Comparison of ENCODE assay signal across 25 cellular contexts in the genomic region with DNA sequence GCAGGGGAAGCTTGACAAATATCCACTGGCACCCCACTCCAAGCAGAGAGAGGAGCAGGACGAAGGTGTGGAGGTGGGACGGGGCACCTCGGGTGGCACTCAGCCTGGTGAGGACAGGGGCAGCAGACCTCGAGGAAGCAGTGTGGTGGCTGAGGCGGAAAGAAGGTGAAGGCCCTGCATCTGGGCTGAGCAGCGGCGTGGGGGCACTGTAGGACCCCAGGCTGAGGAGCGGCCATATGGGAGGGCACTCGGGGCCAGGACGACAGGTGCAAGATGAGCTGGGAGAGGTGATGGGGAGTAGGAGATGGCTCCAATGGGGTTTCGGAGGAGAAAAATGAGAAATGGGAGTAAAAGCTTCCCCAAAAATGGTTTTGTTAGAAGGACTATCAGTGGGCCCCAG.
DNase-seq lines count a peak whose midpoint lies in the region; FAIRE-seq and TF ChIP-seq lines count a peak whose summit lies in the region.
"Had no signal": no experiment of that assay in that cellular context is flagged by ENCODE, and none has a peak within 500 bp of the region (broad histone marks: within the 10 kb centered on the region; RNA-seq: fewer than 3 reads in every experiment).

No MANE protein-coding gene starts in this region.

- CTCF ChIA-PET in H1 (lab: Charles Lee; ENCODE audit: partially characterized antibody) = interaction anchor here (0.6 to 1.5 kb wide), 7 partner anchors 10 to 85 kb away, joined by 3 to 6 read pairs (median 3); no protein-coding TSS in a partner anchor
- CTCF ChIA-PET in CD4-positive, alpha-beta memory T cell (lab: Charles Lee; ENCODE audit: partially characterized antibody) = no interaction called here

- no peaks in the 10 kb centered on the region for H3K79me1 ChIP-seq in H9 (ENCODE audit: insufficient read depth, low read depth, low read length, poor library complexity, severe bottlenecking)
- no peaks in the 10 kb centered on the region for H3K79me1 ChIP-seq in H1 (ENCODE audit: low read depth, low read length)

- WGBS in H9 (ENCODE audit: extremely low coverage, insufficient read length, low lambda C conversion rate) = no CpG with 5 or more reads among the region's 11 CpGs
- WGBS in H1 (ENCODE audit: extremely low coverage in 1 of 2, insufficient coverage in 1 of 2, insufficient read length in 1 of 2, insufficient replicate concordance in 2 of 2, low coverage in 1 of 2, low lambda C conversion rate in 2 of 2, missing lambda C conversion rate in 1 of 2), 2 experiments = 93% methylated on average over 11 of the region's 11 CpGs; no CpG with 5 or more reads in 1 of the 2 experiments

- no peaks in the 10 kb centered on the region for H3K79me2 ChIP-seq in H9 (ENCODE audit: insufficient read depth, low read length)
- H3K79me2 ChIP-seq in H1 (ENCODE audit: control insufficient read depth in 1 of 2, insufficient read depth in 2 of 2, low read length in 2 of 2) = no peaks in the 10 kb centered on the region

- no peak overlapping the region; the same call in 1 of the 2 replicates for H3K14ac ChIP-seq in H9 (ENCODE audit: insufficient read depth, low read length)
- H3K14ac ChIP-seq in H1 (ENCODE audit: insufficient read length) = no peak overlapping the region

- H3K4me1 ChIP-seq in H9 (ENCODE audit: insufficient read depth, low read length) = peaks cover 4% of the 10 kb centered on the region; the same call in 1 of the 2 replicates
- peaks cover 0 to 11% (median 6%) of the 10 kb centered on the region in 4 experiments; a peak in 6 of 7 replicates for H3K4me1 ChIP-seq in H1 (replicated peaks in 1 of 4; ENCODE audit: control insufficient read depth in 3 of 4, insufficient read depth in 4 of 4, low read length in 3 of 4)
- no peaks in the 10 kb centered on the region for H3K4me1 ChIP-seq in CD4-positive, alpha-beta memory T cell (ENCODE audit: insufficient read depth, low read length)
- H3K4me1 ChIP-seq: A549 had no signal

- H3K23ac ChIP-seq in H9 (ENCODE audit: insufficient read length, low read depth, low read length) = no peak overlapping the region
- H3K23ac ChIP-seq in H1 (ENCODE audit: insufficient read length) = no peak overlapping the region

- H2BK120ac ChIP-seq in H9 (ENCODE audit: low read depth, low read length, poor library complexity, severe bottlenecking) = no peak overlapping the region
- no peak overlapping the region for H2BK120ac ChIP-seq in H1 (replicated peaks; ENCODE audit: low read depth, low read length)

- H3K56ac ChIP-seq in H9 (ENCODE audit: insufficient read length, low read depth, low read length) (no peak overlapping the region), H1 (replicated peaks; ENCODE audit: insufficient read length, low read depth, low read length) (no peak overlapping the region)

- H4K5ac ChIP-seq in H9 (ENCODE audit: insufficient read length, low read depth, low read length) (no peak overlapping the region), H1 (ENCODE audit: insufficient read length, low read depth, low read length) (no peak overlapping the region)

- H4K8ac ChIP-seq in H9 (replicated peaks; ENCODE audit: insufficient read length, low read depth, low read length) (no peak overlapping the region), H1 (ENCODE audit: extremely low read depth, insufficient read depth, low read length) (0 out of 2 replicates have a peak overlapping the region, but pooled peaks have one; percentile 1)

- no peak for TF ChIP-seq POLR2A in H1 (IDR thresholded peaks at IDR 0.05; ENCODE audit: control extremely low read depth in 1 of 2, low read depth in 2 of 2, low read length in 2 of 2)

- TF ChIP-seq RAD21 in H1 (IDR thresholded peaks at IDR 0.05 in 1 of 2, conservative IDR thresholded peaks at IDR 0.05 in 1 of 2; ENCODE audit: low read depth in 2 of 2, low read length in 2 of 2) = no peak

- H4K20me1 ChIP-seq in H9 (ENCODE audit: control insufficient read depth, insufficient read depth, insufficient read length) = no peaks in the 10 kb centered on the region
- no peaks in the 10 kb centered on the region for H4K20me1 ChIP-seq in H1 (replicated peaks in 1 of 2; ENCODE audit: control insufficient read depth in 1 of 2, insufficient read depth in 2 of 2, low read length in 2 of 2)
- H4K20me1 ChIP-seq: BLaER1 treated with 17β-estradiol and CSF1 and Interleukin-3, amounts not matched to agents 10 nM and 100 nM had no signal

- no peaks in the 10 kb centered on the region for H3K23me2 ChIP-seq in H9 (ENCODE audit: insufficient read length, low read depth, low read length, poor library complexity, severe bottlenecking)
- H3K23me2 ChIP-seq in H1 (ENCODE audit: low read depth, low read length) = no peaks in the 10 kb centered on the region

- no peak overlapping the region for H3T11ph ChIP-seq in H9 (ENCODE audit: low read length)

- H3K4ac ChIP-seq in H9 (ENCODE audit: low read depth, low read length) (no peak overlapping the region), H1 (replicated peaks; ENCODE audit: insufficient read length, low read depth, low read length) (no peak overlapping the region)

- no peaks in the 10 kb centered on the region for H3K36me3 ChIP-seq in H1 (ENCODE audit: control insufficient read depth in 2 of 4, insufficient read depth in 4 of 4, low read length in 3 of 4)
- H3K36me3 ChIP-seq in CD4-positive, alpha-beta memory T cell (ENCODE audit: insufficient read depth, low read length) = no peaks in the 10 kb centered on the region
- H3K36me3 ChIP-seq: BE2C; BLaER1 treated with 17β-estradiol and CSF1 and Interleukin-3, amounts not matched to agents 10 nM and 100 nM had no signal

- H4K91ac ChIP-seq in H9 (ENCODE audit: insufficient read length, low read depth, low read length) (no peak overlapping the region), H1 (replicated peaks; ENCODE audit: insufficient read length, low read length) (no peak overlapping the region)

- no peak for TF ChIP-seq CTCF in H9 (conservative IDR thresholded peaks at IDR 0.05)
- TF ChIP-seq CTCF in H1 (IDR thresholded peaks at IDR 0.05; ENCODE audit: control extremely low read depth in 1 of 3, insufficient read depth in 1 of 3, low read depth in 1 of 3, low read length in 3 of 3) = no peak
- TF ChIP-seq CTCF in nephron progenitor cell (IDR thresholded peaks at IDR 0.05) = no peak
- no peak for TF ChIP-seq CTCF in progenitor cell of endocrine pancreas (IDR thresholded peaks at IDR 0.05; ENCODE audit: unreplicated experiment)

- no peaks in the 10 kb centered on the region; a peak in 2 of 7 replicates for H3K36me3 Mint-ChIP-seq in H9 (ENCODE audit: insufficient read depth in 1 of 3, low read depth in 3 of 3)
- H3K36me3 Mint-ChIP-seq in nephron progenitor cell (ENCODE audit: low read depth) = peaks cover 48% of the 10 kb centered on the region
- H3K36me3 Mint-ChIP-seq in progenitor cell of endocrine pancreas (ENCODE audit: insufficient read depth) = peaks cover 13% of the 10 kb centered on the region
- no peaks in the 10 kb centered on the region for H3K36me3 Mint-ChIP-seq in CD4-positive, alpha-beta memory T cell
- H3K36me3 Mint-ChIP-seq: CD14-positive monocyte had no signal

- H3K4me2 ChIP-seq in H9 (ENCODE audit: insufficient read depth, insufficient read length, low read length) (no peak overlapping the region), H1 (ENCODE audit: insufficient read depth in 1 of 2, low read depth in 2 of 2, low read length in 2 of 2) (no peak overlapping the region)
- H3K4me2 ChIP-seq: A549; BLaER1 treated with 17β-estradiol and CSF1 and Interleukin-3, amounts not matched to agents 10 nM and 100 nM; GM23338 had no signal

- H2BK12ac ChIP-seq in H9 (ENCODE audit: insufficient read length, low read depth, low read length) (no peak overlapping the region), H1 (ENCODE audit: low read depth, low read length) (no peak overlapping the region)

- H3K27me3 ChIP-seq in H9 (ENCODE audit: insufficient read depth, low read length) = no peaks in the 10 kb centered on the region
- H3K27me3 ChIP-seq in H1 (replicated peaks in 1 of 4; ENCODE audit: control insufficient read depth in 3 of 4, extremely low read depth in 1 of 4, insufficient read depth in 3 of 4, low read length in 3 of 4) = no peaks in the 10 kb centered on the region; a peak in 1 of 7 replicates
- no peaks in the 10 kb centered on the region for H3K27me3 ChIP-seq in CD4-positive, alpha-beta memory T cell (ENCODE audit: insufficient read depth, low read length)
- H3K27me3 ChIP-seq: BE2C; BLaER1 treated with 17β-estradiol and CSF1 and Interleukin-3, amounts not matched to agents 10 nM and 100 nM had no signal

- no peaks in the 10 kb centered on the region for H3K9me3 Mint-ChIP-seq in H9
- H3K9me3 Mint-ChIP-seq in nephron progenitor cell = peaks cover 12% of the 10 kb centered on the region
- no peaks in the 10 kb centered on the region for H3K9me3 Mint-ChIP-seq in progenitor cell of endocrine pancreas (ENCODE audit: low read depth)
- peaks cover 0 to under 1% (median 0%) of the 10 kb centered on the region in 8 donors for H3K9me3 Mint-ChIP-seq in CD4-positive, alpha-beta memory T cell
- H3K9me3 Mint-ChIP-seq: CD14-positive monocyte; CD4-positive, alpha-beta T cell; GM23338 had no signal

- H2AFZ ChIP-seq in H9 (ENCODE audit: low read length) (no peak overlapping the region), H1 (ENCODE audit: low read length) (no peak overlapping the region)
- H2AFZ ChIP-seq: GM23338 had no signal

- H3K27me3 Mint-ChIP-seq in H9 (ENCODE audit: low read depth) (peaks cover 2% of the 10 kb centered on the region), nephron progenitor cell (ENCODE audit: low read depth, poor library complexity) (peaks cover 18% of the 10 kb centered on the region), progenitor cell of endocrine pancreas (no peaks in the 10 kb centered on the region)
- H3K27me3 Mint-ChIP-seq in CD4-positive, alpha-beta memory T cell = peaks cover 5 to 8% of the 10 kb centered on the region in 2 donors
- H3K27me3 Mint-ChIP-seq: CD4-positive, alpha-beta T cell had no signal

- TF ChIP-seq EP300 in H1 (IDR thresholded peaks at IDR 0.05; ENCODE audit: borderline replicate concordance in 1 of 2, low read depth in 2 of 2, low read length in 2 of 2) = no peak

- H3K9ac ChIP-seq in H9 (ENCODE audit: extremely low read depth, insufficient read length, low read length) = no peak overlapping the region
- no peak overlapping the region for H3K9ac ChIP-seq in H1 (replicated peaks in 1 of 4; ENCODE audit: extremely low read depth in 1 of 4, low read depth in 3 of 4, low read length in 3 of 4)
- H3K9ac ChIP-seq: BLaER1 treated with 17β-estradiol and CSF1 and Interleukin-3, amounts not matched to agents 10 nM and 100 nM had no signal

- no peak overlapping the region for H3K27ac ChIP-seq in H9 (ENCODE audit: insufficient read length, low read depth, low read length)
- H3K27ac ChIP-seq in H1 (ENCODE audit: low read depth, low read length) = no peak overlapping the region
- no peak overlapping the region for H3K27ac ChIP-seq in CD4-positive, alpha-beta memory T cell (ENCODE audit: low read depth, low read length)
- H3K27ac ChIP-seq: A549; BLaER1 treated with 17β-estradiol and CSF1 and Interleukin-3, amounts not matched to agents 10 nM and 100 nM had no signal

- no peak overlapping the region for H3K4me3 Mint-ChIP-seq in H9
- peak overlapping the region; percentile 55 for H3K4me3 Mint-ChIP-seq in nephron progenitor cell
- H3K4me3 Mint-ChIP-seq in progenitor cell of endocrine pancreas (ENCODE audit: low read depth) = no peak overlapping the region
- no peak overlapping the region for H3K4me3 Mint-ChIP-seq in CD4-positive, alpha-beta memory T cell
- H3K4me3 Mint-ChIP-seq: CD14-positive monocyte; CD4-positive, alpha-beta T cell; GM23338 had no signal

- intact Hi-C loops in CD4-positive, alpha-beta memory T cell (cut with micrococcal nuclease) = no loop called here

- H2BK15ac ChIP-seq in H9 (ENCODE audit: low read depth, low read length) (no peak overlapping the region), H1 (ENCODE audit: low read length) (no peak overlapping the region)

- H3K9me3 ChIP-seq in H9 (ENCODE audit: control insufficient read depth, low read depth, low read length) = no peaks in the 10 kb centered on the region
- H3K9me3 ChIP-seq in H1 (ENCODE audit: insufficient read depth in 2 of 2, low read depth in 1 of 2, low read length in 1 of 2) = no peaks in the 10 kb centered on the region
- H3K9me3 ChIP-seq in CD4-positive, alpha-beta memory T cell (ENCODE audit: control insufficient read depth in 1 of 2, low read length in 2 of 2) = no peaks in the 10 kb centered on the region
- H3K9me3 ChIP-seq: A549, BE2C had no signal

- H3K4me1 Mint-ChIP-seq in H9 (peaks cover 18 to 23% of the 10 kb centered on the region in 2 experiments), nephron progenitor cell (peaks cover 86% of the 10 kb centered on the region), progenitor cell of endocrine pancreas (ENCODE audit: low read depth) (peaks cover 9% of the 10 kb centered on the region)
- no peaks in the 10 kb centered on the region for H3K4me1 Mint-ChIP-seq in CD4-positive, alpha-beta memory T cell
- H3K4me1 Mint-ChIP-seq: CD14-positive monocyte had no signal

- peak overlapping the region in 2 of 3 experiments; percentile 9 to 18; a peak in 1 of 7 replicates for H3K27ac Mint-ChIP-seq in H9
- peak overlapping the region; percentile 58 for H3K27ac Mint-ChIP-seq in nephron progenitor cell
- peak overlapping the region; percentile 80 for H3K27ac Mint-ChIP-seq in progenitor cell of endocrine pancreas
- no peak overlapping the region for H3K27ac Mint-ChIP-seq in CD4-positive, alpha-beta memory T cell
- H3K27ac Mint-ChIP-seq: CD4-positive, alpha-beta T cell; GM23338 had no signal

- no peak overlapping the region for H2BK20ac ChIP-seq in H9 (ENCODE audit: low read depth, low read length, poor library complexity, severe bottlenecking)
- H2BK20ac ChIP-seq in H1 (ENCODE audit: low read length) = no peak overlapping the region

- H2BK5ac ChIP-seq in H9 (ENCODE audit: insufficient read length, low read length) (no peak overlapping the region), H1 (ENCODE audit: low read depth, low read length) (no peak overlapping the region)

- H3K4me3 ChIP-seq in H1 (ENCODE audit: extremely low read depth in 1 of 4, insufficient read depth in 2 of 4, low read depth in 3 of 4, low read length in 4 of 4) = no peak overlapping the region
- no peak overlapping the region for H3K4me3 ChIP-seq in CD4-positive, alpha-beta memory T cell (ENCODE audit: low read length in 2 of 2)
- H3K4me3 ChIP-seq: A549; BLaER1 treated with 17β-estradiol and CSF1 and Interleukin-3, amounts not matched to agents 10 nM and 100 nM; GM23338 had no signal

- no peak for FAIRE-seq in H1 (lab: Jason Lieb, UNC)
- FAIRE-seq: A549, GM12891, GM18507, H54 had no signal

- DNase-seq in H9 (no peak), H1 (ENCODE audit: low read depth in 1 of 2, low spot score in 2 of 2) (no peak), nephron progenitor cell (no peak), progenitor cell of endocrine pancreas (ENCODE audit: low spot score, unreplicated experiment) (no peak), mesenteric fat pad (ENCODE audit: low spot score) (no peak)
- DNase-seq in CD4-positive, alpha-beta memory T cell = no peak
- DNase-seq in activated CD8-positive, alpha-beta memory T cell treated with anti-CD3 and anti-CD28 coated beads, Interleukin-2, amount 50 U/mL, for 4 hours = no peak
- DNase-seq: 8988T; ACHN; AML-193; BE2C; Calu3; CD4-positive, alpha-beta T cell; COR-L47; DMS53; DMS79 treated with DMSO at 0.1 percent for 48 hours; GF-D8; HCEC 1CT had no signal

- H3K18ac ChIP-seq in H9 (ENCODE audit: insufficient read length, low read depth, low read length) (no peak overlapping the region), H1 (ENCODE audit: extremely low read depth, low read length) (no peak overlapping the region)

- H2AK5ac ChIP-seq in H9 (ENCODE audit: insufficient read length, low read length) (no peak overlapping the region), H1 (ENCODE audit: low read depth, low read length) (no peak overlapping the region)

- POLR2A ChIA-PET in H1 (lab: Charles Lee; ENCODE audit: partially characterized antibody) = no interaction called here
- POLR2A ChIA-PET in CD4-positive, alpha-beta memory T cell (lab: Charles Lee; ENCODE audit: partially characterized antibody) = no interaction called here

Comparison
In these comparisons a context has a peak if more than half of its experiments do, and no peak if none do; other contexts are left out.
1. H3K27ac Mint-ChIP-seq: peak in H9 (2 of 3), nephron progenitor cell (single experiment) and progenitor cell of endocrine pancreas (single experiment); none in CD4-positive, alpha-beta memory T cell (0 of 7).